ENCODE assay signal across 2 cellular contexts in the genomic region with DNA sequence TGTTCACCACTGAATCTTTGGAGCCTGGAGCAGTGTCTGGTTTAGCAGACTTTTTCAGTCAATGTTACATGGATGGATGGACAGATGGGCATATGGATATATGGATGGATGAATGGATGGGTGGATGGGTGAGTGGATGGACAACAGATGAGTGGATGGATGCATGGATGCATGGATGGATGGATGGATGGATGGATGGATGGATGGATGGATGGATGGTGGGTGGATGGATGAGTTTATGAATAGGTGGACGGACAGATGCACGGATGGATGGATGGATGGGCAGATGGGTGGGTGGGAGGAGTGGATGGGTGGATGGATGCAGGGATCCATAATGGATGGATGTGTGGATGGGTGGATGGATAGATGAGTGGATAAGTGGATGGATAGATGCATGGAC.
TF ChIP-seq lines count a peak whose summit lies in the region.

No MANE protein-coding gene starts in this region.

TF ChIP-seq in HEK293, 187 proteins besides CTCF, POLR2A, EP300 and RAD21:
- TF ChIP-seq ZNF366 (tag by site-specific recombination; conservative IDR thresholded peaks at IDR 0.05) = peak; percentile 97
- TF ChIP-seq ZBTB17 (tag by site-specific recombination; IDR thresholded peaks at IDR 0.05) = peak; percentile 93
- no peak for TF ChIP-seq ZNF2 (tag by site-specific recombination; IDR thresholded peaks at IDR 0.05)
- TF ChIP-seq OVOL3 (tag by site-specific recombination; IDR thresholded peaks at IDR 0.05) = no peak
- no peak for TF ChIP-seq ZNF423 (tag by site-specific recombination; IDR thresholded peaks at IDR 0.05)

TF ChIP-seq in H1, 55 proteins besides CTCF, POLR2A, EP300 and RAD21:
- TF ChIP-seq EZH2 (IDR thresholded peaks at IDR 0.05; ENCODE audit: low read depth, low read length, severe bottlenecking) (no peak), SAP30 (IDR thresholded peaks at IDR 0.05; ENCODE audit: insufficient read depth, insufficient replicate concordance, low read length) (no peak), RBBP5 (IDR thresholded peaks at IDR 0.05; ENCODE audit: borderline replicate concordance, low read depth, low read length) (no peak), JUN (IDR thresholded peaks at IDR 0.05; ENCODE audit: low read depth, low read length) (no peak), CBX5 (IDR thresholded peaks at IDR 0.05; ENCODE audit: low read depth, low read length) (no peak), CREB1 (IDR thresholded peaks at IDR 0.05) (no peak)
- TF ChIP-seq, protein P1, sequence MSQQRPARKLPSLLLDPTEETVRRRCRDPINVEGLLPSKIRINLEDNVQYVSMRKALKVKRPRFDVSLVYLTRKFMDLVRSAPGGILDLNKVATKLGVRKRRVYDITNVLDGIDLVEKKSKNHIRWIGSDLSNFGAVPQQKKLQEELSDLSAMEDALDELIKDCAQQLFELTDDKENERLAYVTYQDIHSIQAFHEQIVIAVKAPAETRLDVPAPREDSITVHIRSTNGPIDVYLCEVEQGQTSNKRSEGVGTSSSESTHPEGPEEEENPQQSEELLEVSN (IDR thresholded peaks at IDR 0.05) = no peak
- TF ChIP-seq, protein P2, sequence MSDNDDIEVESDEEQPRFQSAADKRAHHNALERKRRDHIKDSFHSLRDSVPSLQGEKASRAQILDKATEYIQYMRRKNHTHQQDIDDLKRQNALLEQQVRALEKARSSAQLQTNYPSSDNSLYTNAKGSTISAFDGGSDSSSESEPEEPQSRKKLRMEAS (IDR thresholded peaks at IDR 0.05) = no peak
TF ChIP-seq in H1: peak in this region for 0.
